19 cellular contexts compared by ENCODE assay signal in the genomic region with DNA sequence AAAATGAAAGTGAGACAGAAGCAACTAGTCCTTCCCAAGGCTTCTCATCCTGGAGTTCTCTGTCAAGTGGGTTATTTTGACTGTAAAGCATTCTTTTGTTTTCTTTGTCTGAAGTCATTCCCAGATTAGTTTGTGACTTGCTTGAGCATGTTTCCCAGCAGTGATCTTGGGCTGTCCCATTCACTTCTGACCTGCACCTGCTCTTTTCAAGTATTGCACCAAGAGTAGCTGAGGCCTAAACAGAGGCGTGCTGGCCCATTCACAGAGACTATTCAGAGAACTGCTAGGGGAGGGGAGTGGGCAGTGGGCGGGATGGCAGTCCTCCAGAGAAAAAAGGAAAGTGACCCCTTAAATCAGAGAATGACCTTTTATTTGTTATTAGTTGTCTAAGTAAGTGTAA.
DNase-seq lines count a peak whose midpoint lies in the region; ATAC-seq and TF ChIP-seq lines count a peak whose summit lies in the region.
"Had no signal": no experiment of that assay in that cellular context is flagged by ENCODE, and none has a peak within 500 bp of the region (broad histone marks: within the 10 kb centered on the region; RNA-seq: fewer than 3 reads in every experiment).

No MANE protein-coding gene starts in this region.

- CTCF ChIA-PET in mammary epithelial cell (lab: Charles Lee; ENCODE audit: low non-redundant PET): no interaction called here

- H3K27me3 ChIP-seq in mammary epithelial cell (ENCODE audit: insufficient read depth, low read length) (no peaks in the 10 kb centered on the region), breast epithelium (no peaks in the 10 kb centered on the region), SJCRH30 (no peaks in the 10 kb centered on the region)
- H3K27me3 ChIP-seq: ascending aorta; BLaER1 treated with 17β-estradiol and CSF1 and Interleukin-3, amounts not matched to agents 10 nM and 100 nM; heart left ventricle; stomach; upper lobe of left lung had no signal

- no peak overlapping the region for H3K9ac ChIP-seq in mammary epithelial cell (ENCODE audit: insufficient read depth, low read length)
- H3K9ac ChIP-seq: BLaER1 treated with 17β-estradiol and CSF1 and Interleukin-3, amounts not matched to agents 10 nM and 100 nM had no signal

- BruUV-seq in mammary epithelial cell (replicated peaks; lab: Mats Ljungman, UMichigan): no TSS peak

- H3K4me1 ChIP-seq in mammary epithelial cell (ENCODE audit: insufficient read depth, low read length) (no peaks in the 10 kb centered on the region), breast epithelium (no peaks in the 10 kb centered on the region), SJCRH30 (0 out of 2 replicates have a peak, but pooled peaks cover 2% of the 10 kb centered on the region)
- H3K4me1 ChIP-seq: ascending aorta; BLaER1 treated with 17β-estradiol and CSF1 and Interleukin-3, amounts not matched to agents 10 nM and 100 nM; upper lobe of left lung had no signal

- H3K9me3 ChIP-seq in mammary epithelial cell (replicated peaks; ENCODE audit: insufficient read depth, low read length) (no peaks in the 10 kb centered on the region), breast epithelium (no peaks in the 10 kb centered on the region), SJCRH30 (replicated peaks) (no peaks in the 10 kb centered on the region)
- H3K9me3 ChIP-seq: A549; ascending aorta; BLaER1 treated with 17β-estradiol and CSF1 and Interleukin-3, amounts not matched to agents 10 nM and 100 nM; heart left ventricle; stomach; upper lobe of left lung had no signal

- H3K27ac ChIP-seq in mammary epithelial cell (ENCODE audit: insufficient read depth, low read depth, low read length) (no peak overlapping the region), breast epithelium (no peak overlapping the region), SJCRH30 (no peak overlapping the region), caudate nucleus (ENCODE audit: low read depth, low read length) (no peak overlapping the region)
- H3K27ac ChIP-seq: A549; ascending aorta; BLaER1 treated with 17β-estradiol and CSF1 and Interleukin-3, amounts not matched to agents 10 nM and 100 nM; heart left ventricle; stomach; upper lobe of left lung had no signal

- DNase-seq in mammary epithelial cell: peak; percentile 16
- DNase-seq in breast epithelium (ENCODE audit: low spot score in 2 of 2): no peak
- peak; percentile 17 to 57 for DNase-seq in SJCRH30
- DNase-seq in kidney glomerular epithelial cell (lab: John Stamatoyannopoulos, UW): peak; percentile 4
- no peak for DNase-seq in KBM-7
- DNase-seq in AG20443 (ENCODE audit: low spot score): no peak
- DNase-seq in caudate nucleus (lab: John Stamatoyannopoulos, UW): no peak
- DNase-seq: Calu3; heart left ventricle; immature natural killer cell; left ventricle myocardium superior; NCI-H2029; stimulated activated CD4-positive, alpha-beta T cell treated with anti-CD3 and anti-CD28 coated beads, Interleukin-4, amount 100 ng/mL, for 4 hours; stomach; upper lobe of left lung had no signal

- H3K4me3 ChIP-seq in mammary epithelial cell (replicated peaks in 1 of 3; ENCODE audit: insufficient read depth in 1 of 3, low read depth in 2 of 3, low read length in 3 of 3): no peak overlapping the region
- H3K4me3 ChIP-seq in breast epithelium: no peak overlapping the region
- H3K4me3 ChIP-seq in SJCRH30: no peak overlapping the region
- H3K4me3 ChIP-seq: A549; ascending aorta; BLaER1 treated with 17β-estradiol and CSF1 and Interleukin-3, amounts not matched to agents 10 nM and 100 nM; heart left ventricle; stomach; upper lobe of left lung had no signal

- TF ChIP-seq CTCF in mammary epithelial cell (conservative IDR thresholded peaks at IDR 0.05 in 1 of 2, IDR thresholded peaks at IDR 0.05 in 1 of 2; ENCODE audit: extremely low read depth in 1 of 2, insufficient read depth in 1 of 2, low read depth in 1 of 2, low read length in 2 of 2) (no peak), breast epithelium (IDR thresholded peaks at IDR 0.05) (no peak)

- H3K4me2 ChIP-seq in mammary epithelial cell (ENCODE audit: insufficient read depth, low read depth, low read length): no peak overlapping the region
- H3K4me2 ChIP-seq: A549; BLaER1 treated with 17β-estradiol and CSF1 and Interleukin-3, amounts not matched to agents 10 nM and 100 nM had no signal

- in situ Hi-C loops in mammary epithelial cell (cut with MboI; ENCODE audit: low sequenced_read_pairs in 2 of 2) (no loop called here), KBM-7 (cut with MboI; ENCODE audit: low pct_unique_long_range_greater_than_20kb, low sequenced_read_pairs) (no loop called here)

- dilution Hi-C loops in mammary epithelial cell (cut with HindIII; ENCODE audit: low sequenced_read_pairs): no loop called here

- TF ChIP-seq POLR2A in breast epithelium (IDR thresholded peaks at IDR 0.05): no peak

- H4K20me1 ChIP-seq in mammary epithelial cell (ENCODE audit: insufficient read depth, low read length): no peaks in the 10 kb centered on the region
- H4K20me1 ChIP-seq: BLaER1 treated with 17β-estradiol and CSF1 and Interleukin-3, amounts not matched to agents 10 nM and 100 nM had no signal

- no peak overlapping the region for H2AFZ ChIP-seq in mammary epithelial cell (ENCODE audit: low read depth, low read length)

- no peak for ATAC-seq in HG02642 (IDR thresholded peaks at IDR 0.05; ENCODE audit: poor library complexity, unreplicated experiment)
- ATAC-seq: A549, left ventricle myocardium superior had no signal

- WGBS in mammary epithelial cell (ENCODE audit: low coverage, missing lambda C conversion rate): 67% methylated on average over 1 of the region's 2 CpGs

- H3K79me2 ChIP-seq in mammary epithelial cell (ENCODE audit: insufficient read depth, low read length): no peaks in the 10 kb centered on the region

- H3K36me3 ChIP-seq in mammary epithelial cell (ENCODE audit: insufficient read depth, low read length) (no peaks in the 10 kb centered on the region), breast epithelium (no peaks in the 10 kb centered on the region), SJCRH30 (no peaks in the 10 kb centered on the region)
- H3K36me3 ChIP-seq: ascending aorta; BLaER1 treated with 17β-estradiol and CSF1 and Interleukin-3, amounts not matched to agents 10 nM and 100 nM; heart left ventricle; stomach; upper lobe of left lung had no signal

- intact Hi-C loops in mammary epithelial cell (cut with micrococcal nuclease): no loop called here
- intact Hi-C loops in breast epithelium (cut with DNase I; ENCODE audit: low total_unique reads): no loop called here

Comparison
In these comparisons a context has a peak if more than half of its experiments do, and no peak if none do; other contexts are left out.
1. DNase-seq: peak in mammary epithelial cell (single experiment), SJCRH30 (2 of 2) and kidney glomerular epithelial cell (single experiment); none in breast epithelium (0 of 2), KBM-7 (single experiment), AG20443 (single experiment) and caudate nucleus (0 of 61).